Comparison of ENCODE assay signal across 1 cellular context in the genomic region with DNA sequence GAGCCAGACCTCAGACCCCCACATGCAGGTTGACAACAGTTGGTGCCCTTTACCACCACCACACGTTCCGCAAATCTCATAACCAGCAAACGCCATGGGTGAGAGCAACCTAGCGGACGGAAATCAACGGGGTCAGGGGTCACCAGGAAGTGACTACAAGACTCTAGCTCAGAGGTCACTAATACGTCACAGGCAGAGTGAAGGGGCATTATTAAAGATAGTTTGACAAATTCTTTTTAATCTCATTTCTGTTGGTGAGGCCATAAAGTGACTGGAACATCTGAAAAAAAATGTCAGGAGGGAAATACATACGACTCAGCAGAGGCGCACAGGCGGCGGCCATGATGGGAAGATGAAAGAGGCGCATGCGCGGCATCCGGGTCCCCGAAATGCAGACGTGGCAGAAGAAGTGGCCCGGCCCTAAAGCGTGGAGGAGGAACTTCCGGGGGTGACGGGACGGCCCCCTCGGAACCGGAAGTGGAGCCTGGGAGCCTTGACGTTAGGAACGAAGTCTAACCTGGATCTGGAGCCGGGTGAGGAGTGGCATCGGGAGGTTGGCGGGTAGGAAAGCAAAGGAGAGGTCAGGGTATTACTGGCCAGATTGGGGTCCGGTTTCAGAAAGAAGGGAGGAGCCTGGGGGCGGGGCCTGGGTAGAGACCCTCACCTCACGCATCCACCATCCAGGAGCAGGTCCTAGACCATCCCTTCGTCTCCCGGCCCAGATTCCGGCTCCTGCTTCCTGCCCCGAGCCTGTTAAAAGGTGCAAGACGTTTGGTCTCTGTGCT.
TF ChIP-seq lines count a peak whose summit lies in the region.

A gene with protein sequence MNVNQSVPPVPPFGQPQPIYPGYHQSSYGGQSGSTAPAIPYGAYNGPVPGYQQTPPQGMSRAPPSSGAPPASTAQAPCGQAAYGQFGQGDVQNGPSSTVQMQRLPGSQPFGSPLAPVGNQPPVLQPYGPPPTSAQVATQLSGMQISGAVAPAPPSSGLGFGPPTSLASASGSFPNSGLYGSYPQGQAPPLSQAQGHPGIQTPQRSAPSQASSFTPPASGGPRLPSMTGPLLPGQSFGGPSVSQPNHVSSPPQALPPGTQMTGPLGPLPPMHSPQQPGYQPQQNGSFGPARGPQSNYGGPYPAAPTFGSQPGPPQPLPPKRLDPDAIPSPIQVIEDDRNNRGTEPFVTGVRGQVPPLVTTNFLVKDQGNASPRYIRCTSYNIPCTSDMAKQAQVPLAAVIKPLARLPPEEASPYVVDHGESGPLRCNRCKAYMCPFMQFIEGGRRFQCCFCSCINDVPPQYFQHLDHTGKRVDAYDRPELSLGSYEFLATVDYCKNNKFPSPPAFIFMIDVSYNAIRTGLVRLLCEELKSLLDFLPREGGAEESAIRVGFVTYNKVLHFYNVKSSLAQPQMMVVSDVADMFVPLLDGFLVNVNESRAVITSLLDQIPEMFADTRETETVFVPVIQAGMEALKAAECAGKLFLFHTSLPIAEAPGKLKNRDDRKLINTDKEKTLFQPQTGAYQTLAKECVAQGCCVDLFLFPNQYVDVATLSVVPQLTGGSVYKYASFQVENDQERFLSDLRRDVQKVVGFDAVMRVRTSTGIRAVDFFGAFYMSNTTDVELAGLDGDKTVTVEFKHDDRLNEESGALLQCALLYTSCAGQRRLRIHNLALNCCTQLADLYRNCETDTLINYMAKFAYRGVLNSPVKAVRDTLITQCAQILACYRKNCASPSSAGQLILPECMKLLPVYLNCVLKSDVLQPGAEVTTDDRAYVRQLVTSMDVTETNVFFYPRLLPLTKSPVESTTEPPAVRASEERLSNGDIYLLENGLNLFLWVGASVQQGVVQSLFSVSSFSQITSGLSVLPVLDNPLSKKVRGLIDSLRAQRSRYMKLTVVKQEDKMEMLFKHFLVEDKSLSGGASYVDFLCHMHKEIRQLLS (plus strand): TSS at position 468 of the 785 bp plus-strand sequence. CDS start 2,461 bp downstream, outside the sequence.

TF ChIP-seq in GM23338, 12 proteins besides CTCF, POLR2A, EP300 and RAD21:
- TF ChIP-seq POLR2AphosphoS5 (IDR thresholded peaks at IDR 0.05; ENCODE audit: low read depth) (peak; percentile 76), EZH2 (IDR thresholded peaks at IDR 0.05; ENCODE audit: low read depth, unreplicated experiment) (no peak), NANOG (IDR thresholded peaks at IDR 0.05; ENCODE audit: borderline replicate concordance) (no peak), CREB1 (CRISPR knock-in tag; IDR thresholded peaks at IDR 0.05; ENCODE audit: low read depth) (peak; percentile 94), ZNF114 (CRISPR knock-in tag; IDR thresholded peaks at IDR 0.05) (no peak), ZNF331 (CRISPR knock-in tag; IDR thresholded peaks at IDR 0.05; ENCODE audit: low read depth) (no peak), JUNB (IDR thresholded peaks at IDR 0.05; ENCODE audit: unreplicated experiment) (no peak)
- TF ChIP-seq, protein P1, sequence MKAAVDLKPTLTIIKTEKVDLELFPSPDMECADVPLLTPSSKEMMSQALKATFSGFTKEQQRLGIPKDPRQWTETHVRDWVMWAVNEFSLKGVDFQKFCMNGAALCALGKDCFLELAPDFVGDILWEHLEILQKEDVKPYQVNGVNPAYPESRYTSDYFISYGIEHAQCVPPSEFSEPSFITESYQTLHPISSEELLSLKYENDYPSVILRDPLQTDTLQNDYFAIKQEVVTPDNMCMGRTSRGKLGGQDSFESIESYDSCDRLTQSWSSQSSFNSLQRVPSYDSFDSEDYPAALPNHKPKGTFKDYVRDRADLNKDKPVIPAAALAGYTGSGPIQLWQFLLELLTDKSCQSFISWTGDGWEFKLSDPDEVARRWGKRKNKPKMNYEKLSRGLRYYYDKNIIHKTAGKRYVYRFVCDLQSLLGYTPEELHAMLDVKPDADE (IDR thresholded peaks at IDR 0.05), result peak; percentile 76
- TF ChIP-seq, protein P2, sequence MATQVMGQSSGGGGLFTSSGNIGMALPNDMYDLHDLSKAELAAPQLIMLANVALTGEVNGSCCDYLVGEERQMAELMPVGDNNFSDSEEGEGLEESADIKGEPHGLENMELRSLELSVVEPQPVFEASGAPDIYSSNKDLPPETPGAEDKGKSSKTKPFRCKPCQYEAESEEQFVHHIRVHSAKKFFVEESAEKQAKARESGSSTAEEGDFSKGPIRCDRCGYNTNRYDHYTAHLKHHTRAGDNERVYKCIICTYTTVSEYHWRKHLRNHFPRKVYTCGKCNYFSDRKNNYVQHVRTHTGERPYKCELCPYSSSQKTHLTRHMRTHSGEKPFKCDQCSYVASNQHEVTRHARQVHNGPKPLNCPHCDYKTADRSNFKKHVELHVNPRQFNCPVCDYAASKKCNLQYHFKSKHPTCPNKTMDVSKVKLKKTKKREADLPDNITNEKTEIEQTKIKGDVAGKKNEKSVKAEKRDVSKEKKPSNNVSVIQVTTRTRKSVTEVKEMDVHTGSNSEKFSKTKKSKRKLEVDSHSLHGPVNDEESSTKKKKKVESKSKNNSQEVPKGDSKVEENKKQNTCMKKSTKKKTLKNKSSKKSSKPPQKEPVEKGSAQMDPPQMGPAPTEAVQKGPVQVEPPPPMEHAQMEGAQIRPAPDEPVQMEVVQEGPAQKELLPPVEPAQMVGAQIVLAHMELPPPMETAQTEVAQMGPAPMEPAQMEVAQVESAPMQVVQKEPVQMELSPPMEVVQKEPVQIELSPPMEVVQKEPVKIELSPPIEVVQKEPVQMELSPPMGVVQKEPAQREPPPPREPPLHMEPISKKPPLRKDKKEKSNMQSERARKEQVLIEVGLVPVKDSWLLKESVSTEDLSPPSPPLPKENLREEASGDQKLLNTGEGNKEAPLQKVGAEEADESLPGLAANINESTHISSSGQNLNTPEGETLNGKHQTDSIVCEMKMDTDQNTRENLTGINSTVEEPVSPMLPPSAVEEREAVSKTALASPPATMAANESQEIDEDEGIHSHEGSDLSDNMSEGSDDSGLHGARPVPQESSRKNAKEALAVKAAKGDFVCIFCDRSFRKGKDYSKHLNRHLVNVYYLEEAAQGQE (IDR thresholded peaks at IDR 0.05; ENCODE audit: unreplicated experiment), result no peak
- TF ChIP-seq, protein P3, sequence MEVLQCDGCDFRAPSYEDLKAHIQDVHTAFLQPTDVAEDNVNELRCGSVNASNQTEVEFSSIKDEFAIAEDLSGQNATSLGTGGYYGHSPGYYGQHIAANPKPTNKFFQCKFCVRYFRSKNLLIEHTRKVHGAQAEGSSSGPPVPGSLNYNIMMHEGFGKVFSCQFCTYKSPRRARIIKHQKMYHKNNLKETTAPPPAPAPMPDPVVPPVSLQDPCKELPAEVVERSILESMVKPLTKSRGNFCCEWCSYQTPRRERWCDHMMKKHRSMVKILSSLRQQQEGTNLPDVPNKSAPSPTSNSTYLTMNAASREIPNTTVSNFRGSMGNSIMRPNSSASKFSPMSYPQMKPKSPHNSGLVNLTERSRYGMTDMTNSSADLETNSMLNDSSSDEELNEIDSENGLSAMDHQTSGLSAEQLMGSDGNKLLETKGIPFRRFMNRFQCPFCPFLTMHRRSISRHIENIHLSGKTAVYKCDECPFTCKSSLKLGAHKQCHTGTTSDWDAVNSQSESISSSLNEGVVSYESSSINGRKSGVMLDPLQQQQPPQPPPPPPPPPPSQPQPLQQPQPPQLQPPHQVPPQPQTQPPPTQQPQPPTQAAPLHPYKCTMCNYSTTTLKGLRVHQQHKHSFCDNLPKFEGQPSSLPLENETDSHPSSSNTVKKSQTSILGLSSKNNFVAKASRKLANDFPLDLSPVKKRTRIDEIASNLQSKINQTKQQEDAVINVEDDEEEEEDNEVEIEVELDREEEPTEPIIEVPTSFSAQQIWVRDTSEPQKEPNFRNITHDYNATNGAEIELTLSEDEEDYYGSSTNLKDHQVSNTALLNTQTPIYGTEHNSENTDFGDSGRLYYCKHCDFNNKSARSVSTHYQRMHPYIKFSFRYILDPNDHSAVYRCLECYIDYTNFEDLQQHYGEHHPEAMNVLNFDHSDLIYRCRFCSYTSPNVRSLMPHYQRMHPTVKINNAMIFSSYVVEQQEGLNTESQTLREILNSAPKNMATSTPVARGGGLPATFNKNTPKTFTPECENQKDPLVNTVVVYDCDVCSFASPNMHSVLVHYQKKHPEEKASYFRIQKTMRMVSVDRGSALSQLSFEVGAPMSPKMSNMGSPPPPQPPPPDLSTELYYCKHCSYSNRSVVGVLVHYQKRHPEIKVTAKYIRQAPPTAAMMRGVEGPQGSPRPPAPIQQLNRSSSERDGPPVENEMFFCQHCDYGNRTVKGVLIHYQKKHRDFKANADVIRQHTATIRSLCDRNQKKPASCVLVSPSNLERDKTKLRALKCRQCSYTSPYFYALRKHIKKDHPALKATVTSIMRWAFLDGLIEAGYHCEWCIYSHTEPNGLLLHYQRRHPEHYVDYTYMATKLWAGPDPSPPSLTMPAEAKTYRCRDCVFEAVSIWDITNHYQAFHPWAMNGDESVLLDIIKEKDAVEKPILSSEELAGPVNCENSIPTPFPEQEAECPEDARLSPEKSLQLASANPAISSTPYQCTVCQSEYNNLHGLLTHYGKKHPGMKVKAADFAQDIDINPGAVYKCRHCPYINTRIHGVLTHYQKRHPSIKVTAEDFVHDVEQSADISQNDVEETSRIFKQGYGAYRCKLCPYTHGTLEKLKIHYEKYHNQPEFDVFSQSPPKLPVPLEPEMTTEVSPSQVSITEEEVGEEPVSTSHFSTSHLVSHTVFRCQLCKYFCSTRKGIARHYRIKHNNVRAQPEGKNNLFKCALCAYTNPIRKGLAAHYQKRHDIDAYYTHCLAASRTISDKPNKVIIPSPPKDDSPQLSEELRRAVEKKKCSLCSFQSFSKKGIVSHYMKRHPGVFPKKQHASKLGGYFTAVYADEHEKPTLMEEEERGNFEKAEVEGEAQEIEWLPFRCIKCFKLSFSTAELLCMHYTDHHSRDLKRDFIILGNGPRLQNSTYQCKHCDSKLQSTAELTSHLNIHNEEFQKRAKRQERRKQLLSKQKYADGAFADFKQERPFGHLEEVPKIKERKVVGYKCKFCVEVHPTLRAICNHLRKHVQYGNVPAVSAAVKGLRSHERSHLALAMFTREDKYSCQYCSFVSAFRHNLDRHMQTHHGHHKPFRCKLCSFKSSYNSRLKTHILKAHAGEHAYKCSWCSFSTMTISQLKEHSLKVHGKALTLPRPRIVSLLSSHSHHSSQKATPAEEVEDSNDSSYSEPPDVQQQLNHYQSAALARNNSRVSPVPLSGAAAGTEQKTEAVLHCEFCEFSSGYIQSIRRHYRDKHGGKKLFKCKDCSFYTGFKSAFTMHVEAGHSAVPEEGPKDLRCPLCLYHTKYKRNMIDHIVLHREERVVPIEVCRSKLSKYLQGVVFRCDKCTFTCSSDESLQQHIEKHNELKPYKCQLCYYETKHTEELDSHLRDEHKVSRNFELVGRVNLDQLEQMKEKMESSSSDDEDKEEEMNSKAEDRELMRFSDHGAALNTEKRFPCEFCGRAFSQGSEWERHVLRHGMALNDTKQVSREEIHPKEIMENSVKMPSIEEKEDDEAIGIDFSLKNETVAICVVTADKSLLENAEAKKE (CRISPR knock-in tag; IDR thresholded peaks at IDR 0.05), result no peak
